In genomic region chr12:132761032-132761910, GRCh38 we compare ENCODE assay signal across 8 cellular contexts. TPM values are rescaled to one million over a fixed set of nuclear protein-coding genes. Genes with fewer than 3 reads are reported as not detected.
A peak's percentile ranks its signal among the peaks of the same experiment; 100 is the strongest.
DNase-seq lines count a peak whose midpoint lies in the region; ATAC-seq, FAIRE-seq and TF ChIP-seq lines count a peak whose summit lies in the region.

TSS of gene ANKLE2 (minus strand) at chr12:132761832. CDS start at chr12:132761798, 34 bp downstream.

- H3K27me3 Mint-ChIP-seq in osteocyte (ENCODE audit: unreplicated experiment): no peaks in the 10 kb centered on the region

- H3K9me3 ChIP-seq in BLaER1 treated with 17β-estradiol and CSF1 and Interleukin-3, amounts not matched to agents 10 nM and 100 nM (replicated peaks in 1 of 11): no peaks in the 10 kb centered on the region
- H3K9me3 ChIP-seq in RWPE2 (ENCODE audit: severe bottlenecking) (no peaks in the 10 kb centered on the region), thoracic aorta (no peaks in the 10 kb centered on the region)

- peak within 1 kb of the TSS; percentile 89 to 99 (median 96) for H3K4me3 ChIP-seq in BLaER1 treated with 17β-estradiol and CSF1 and Interleukin-3, amounts not matched to agents 10 nM and 100 nM
- H3K4me3 ChIP-seq in RWPE2 (ENCODE audit: severe bottlenecking) (peak within 1 kb of the TSS; percentile 99), thoracic aorta (peak within 1 kb of the TSS; percentile 96)

- H3K27me3 ChIP-seq in BLaER1 treated with 17β-estradiol and CSF1 and Interleukin-3, amounts not matched to agents 10 nM and 100 nM: no peaks in the 10 kb centered on the region
- no peaks in the 10 kb centered on the region for H3K27me3 ChIP-seq in RWPE2 (ENCODE audit: insufficient read depth, poor library complexity, severe bottlenecking)
- no peaks in the 10 kb centered on the region for H3K27me3 ChIP-seq in thoracic aorta (replicated peaks; ENCODE audit: insufficient read depth)

- no peaks in the 10 kb centered on the region for H3K9me3 Mint-ChIP-seq in osteocyte (ENCODE audit: unreplicated experiment)

- peaks cover 48 to 62% (median 53%) of the 10 kb centered on the region in 10 experiments for H3K4me1 ChIP-seq in BLaER1 treated with 17β-estradiol and CSF1 and Interleukin-3, amounts not matched to agents 10 nM and 100 nM
- H3K4me1 ChIP-seq in RWPE2 (ENCODE audit: insufficient read depth, poor library complexity, severe bottlenecking): peaks cover 7% of the 10 kb centered on the region
- peaks cover 11 to 25% of the 10 kb centered on the region in 2 donors for H3K4me1 ChIP-seq in thoracic aorta (ENCODE audit: control insufficient read depth in 1 of 2, low read depth in 2 of 2)

- H3K4me3 Mint-ChIP-seq in osteocyte (ENCODE audit: unreplicated experiment): peak within 1 kb of the TSS; percentile 88

- peak within 1 kb of the TSS; percentile 92 for H3K27ac Mint-ChIP-seq in osteocyte (ENCODE audit: unreplicated experiment)

- peak within 1 kb of the TSS; percentile 90 to 97 (median 94) for H3K27ac ChIP-seq in BLaER1 treated with 17β-estradiol and CSF1 and Interleukin-3, amounts not matched to agents 10 nM and 100 nM
- H3K27ac ChIP-seq in RWPE2 (ENCODE audit: poor library complexity, severe bottlenecking) (peak within 1 kb of the TSS; percentile 99), thoracic aorta (peak within 1 kb of the TSS; percentile 94)

- peak; percentile 29 for ATAC-seq in HG03432 (IDR thresholded peaks at IDR 0.05; ENCODE audit: unreplicated experiment)
- ATAC-seq in RWPE2 (ENCODE audit: low read depth): peak; percentile 23; the same call in 2 of the 3 replicates
- peak; percentile 52 for ATAC-seq in thoracic aorta (ENCODE audit: insufficient number of reproducible peaks, low FRiP score, low read depth)

- DNase-seq in GM19239 (ENCODE audit: insufficient read length, low spot score) (peak; percentile 56), RWPE2 (ENCODE audit: low spot score) (peak; percentile 68), frontal cortex (ENCODE audit: low spot score in 2 of 2) (peak; percentile 52 to 77), osteocyte (ENCODE audit: extremely low spot score, unreplicated experiment) (no peak), thoracic aorta (ENCODE audit: low spot score) (no peak)
- peak; percentile 52 for DNase-seq in activated gamma-delta T cell treated with anti-CD3 and anti-CD28 coated beads, Interleukin-2, amount 50 U/mL, for 16 hours (ENCODE audit: low read depth)

- peaks cover 20% of the 10 kb centered on the region for H3K4me1 Mint-ChIP-seq in osteocyte (ENCODE audit: unreplicated experiment)

- TF ChIP-seq CTCF in RWPE2 (IDR thresholded peaks at IDR 0.05; ENCODE audit: poor library complexity, severe bottlenecking) (no peak), osteocyte (IDR thresholded peaks at IDR 0.05) (no peak), thoracic aorta (IDR thresholded peaks at IDR 0.05) (no peak)

- H4K20me1 ChIP-seq in BLaER1 treated with 17β-estradiol and CSF1 and Interleukin-3, amounts not matched to agents 10 nM and 100 nM: peaks cover 46 to 52% (median 50%) of the 10 kb centered on the region in 11 experiments

- H3K9ac ChIP-seq in BLaER1 treated with 17β-estradiol and CSF1 and Interleukin-3, amounts not matched to agents 10 nM and 100 nM: peak within 1 kb of the TSS; percentile 93 to 99 (median 97)

- no peaks in the 10 kb centered on the region for H3K36me3 Mint-ChIP-seq in osteocyte (ENCODE audit: unreplicated experiment)

- FAIRE-seq in GM19239 (lab: Jason Lieb, UNC): no peak
- FAIRE-seq in frontal cortex (lab: Jason Lieb, UNC): no peak

- H3K36me3 ChIP-seq in BLaER1 treated with 17β-estradiol and CSF1 and Interleukin-3, amounts not matched to agents 10 nM and 100 nM: peaks cover 27 to 43% (median 41%) of the 10 kb centered on the region in 11 experiments
- peaks cover 38% of the 10 kb centered on the region for H3K36me3 ChIP-seq in RWPE2 (ENCODE audit: low read depth)
- peaks cover 3% of the 10 kb centered on the region for H3K36me3 ChIP-seq in thoracic aorta

- H3K4me2 ChIP-seq in BLaER1 treated with 17β-estradiol and CSF1 and Interleukin-3, amounts not matched to agents 10 nM and 100 nM: peak within 1 kb of the TSS; percentile 88 to 99 (median 96)

RNA-seq across cellular contexts. Expression of gene ANKLE2, which starts in this region (rescaled TPM):
- 44.8 TPM for total RNA-seq in frontal cortex
- 69.5 and 70.0 TPM in 2 replicates for total RNA-seq in osteocyte
- 100 to 1,000 TPM in 1 of 2 donors, 10 to 100 TPM in 1; 78.0 to 104 TPM for total RNA-seq in thoracic aorta

Comparison
In these comparisons a context has a peak if more than half of its experiments do, and no peak if none do; other contexts are left out.
1. DNase-seq: peak in GM19239 (single experiment), RWPE2 (single experiment), activated gamma-delta T cell treated with anti-CD3 and anti-CD28 coated beads, Interleukin-2, amount 50 U/mL, for 16 hours (single experiment) and frontal cortex (2 of 2); none in osteocyte (single experiment) and thoracic aorta (single experiment).
2. Peak in every context shown above with its lines, with median percentiles within 50 percentile points of each other: H3K27ac ChIP-seq, H3K4me3 ChIP-seq and ATAC-seq.